In genomic region chr20:64049887-64050260, GRCh38 we compare ENCODE assay signal across 9 cellular contexts. TPM values are rescaled to one million over a fixed set of nuclear protein-coding genes. Genes with fewer than 3 reads are reported as not detected.
A peak's percentile ranks its signal among the peaks of the same experiment; 100 is the strongest.
DNase-seq lines count a peak whose midpoint lies in the region; ATAC-seq and TF ChIP-seq lines count a peak whose summit lies in the region.
"Had no signal": no experiment of that assay in that cellular context is flagged by ENCODE, and none has a peak within 500 bp of the region (broad histone marks: within the 10 kb centered on the region; RNA-seq: fewer than 3 reads in every experiment).

No MANE protein-coding gene starts in this region.

- H3K9me3 ChIP-seq in SJSA1 (replicated peaks): no peaks in the 10 kb centered on the region

- no peaks in the 10 kb centered on the region for H3K36me3 Mint-ChIP-seq in GM23338 (ENCODE audit: low read depth)
- H3K36me3 Mint-ChIP-seq: immature natural killer cell had no signal

- intact Hi-C loops in left ventricle myocardium superior (cut with micrococcal nuclease): no loop called here

- H3K27me3 Mint-ChIP-seq in GM23338 (ENCODE audit: insufficient read depth, low read depth, poor library complexity): peaks cover 67% of the 10 kb centered on the region

- ATAC-seq in GM23338 (no peak; the same call in 2 of the 3 replicates), left ventricle myocardium superior (peak; percentile 18), HG03342 (IDR thresholded peaks at IDR 0.05; ENCODE audit: unreplicated experiment) (no peak)

- H3K4me3 Mint-ChIP-seq in GM23338: peak overlapping the region; percentile 54
- H3K4me3 Mint-ChIP-seq: immature natural killer cell had no signal

- H3F3A ChIP-seq in GM23338 (replicated peaks; ENCODE audit: low read depth): 0 out of 2 replicates have a peak, but pooled peaks cover 6% of the 10 kb centered on the region

- peak overlapping the region; percentile 73; the same call in 1 of the 2 replicates for H3K4me2 ChIP-seq in GM23338

- H3K36me3 ChIP-seq in GM23338 (ENCODE audit: insufficient read depth) (no peaks in the 10 kb centered on the region), SJSA1 (peaks cover 39% of the 10 kb centered on the region)

- POLR2A ChIA-PET in GM10248 (lab: Yijun Ruan, JAX): no interaction called here

- H3K27me3 ChIP-seq in GM23338 (ENCODE audit: insufficient read depth) (peaks cover 56% of the 10 kb centered on the region), SJSA1 (replicated peaks) (no peaks in the 10 kb centered on the region; the same call in 1 of the 2 replicates)

- no peaks in the 10 kb centered on the region for H3K9me2 ChIP-seq in GM23338 (ENCODE audit: insufficient read depth)

- peak overlapping the region; percentile 41 for H3K4me3 ChIP-seq in GM23338
- peak overlapping the region; percentile 61 for H3K4me3 ChIP-seq in SJSA1
- H3K4me3 ChIP-seq in skin epidermis: peak overlapping the region in 4 of 7 experiments; percentile 24 to 52 (median 31)

- no peak overlapping the region for H2AFZ ChIP-seq in GM23338

- DNase-seq in GM23338 (ENCODE audit: low spot score) (no peak), SJSA1 (ENCODE audit: low read depth in 1 of 2, low spot score in 2 of 2) (peak; percentile 98 to 99), left ventricle myocardium superior (no peak), GM10248 (ENCODE audit: extremely low spot score) (no peak)
- DNase-seq in activated CD4-positive, CD25-positive, alpha-beta regulatory T cell (lab: John Stamatoyannopoulos, UW): no peak
- DNase-seq: EL, immature natural killer cell had no signal

- H3K4me1 ChIP-seq in GM23338 (ENCODE audit: insufficient read depth) (peaks cover 19% of the 10 kb centered on the region), SJSA1 (replicated peaks) (peaks cover 74% of the 10 kb centered on the region)

- no peaks in the 10 kb centered on the region for H4K20me1 ChIP-seq in GM23338 (replicated peaks; ENCODE audit: insufficient read depth)

- CTCF ChIA-PET in GM10248 (lab: Yijun Ruan, JAX): interaction anchor here (0.8 to 7.8 kb wide), 3 partner anchors 10 to 69 kb away, joined by 3 to 69 read pairs (median 4); partner anchors contain the start of gene PRPF6

- no peaks in the 10 kb centered on the region for H3K9me3 Mint-ChIP-seq in GM23338
- H3K9me3 Mint-ChIP-seq: immature natural killer cell had no signal

- TF ChIP-seq CTCF in GM23338 (conservative IDR thresholded peaks at IDR 0.05; ENCODE audit: low read depth in 2 of 2): no peak
- no peak for TF ChIP-seq CTCF in GM10248 (IDR thresholded peaks at IDR 0.05; ENCODE audit: control extremely low read depth, extremely low read depth, low read depth, missing control alignments)

- no peak overlapping the region for H3K27ac ChIP-seq in GM23338 (ENCODE audit: low read depth)
- H3K27ac ChIP-seq in SJSA1: peak overlapping the region; percentile 96
- peak overlapping the region in 18 of 21 experiments; percentile 13 to 85 (median 58) for H3K27ac ChIP-seq in skin epidermis

- H3K4me1 Mint-ChIP-seq in GM23338: peaks cover 30% of the 10 kb centered on the region
- H3K4me1 Mint-ChIP-seq: immature natural killer cell had no signal

- H3K27ac Mint-ChIP-seq in GM23338: no peak overlapping the region
- H3K27ac Mint-ChIP-seq: immature natural killer cell had no signal

- no peaks in the 10 kb centered on the region for H3K79me2 ChIP-seq in GM23338 (replicated peaks; ENCODE audit: insufficient read depth)

TF ChIP-seq in GM23338, 12 proteins besides CTCF, POLR2A, EP300 and RAD21:
- TF ChIP-seq EZH2 (IDR thresholded peaks at IDR 0.05; ENCODE audit: low read depth, unreplicated experiment) (peak; percentile 79), JUNB (IDR thresholded peaks at IDR 0.05; ENCODE audit: unreplicated experiment) (no peak), NANOG (IDR thresholded peaks at IDR 0.05; ENCODE audit: borderline replicate concordance) (no peak)
TF ChIP-seq in GM23338: peak in this region for 1.

RNA-seq across cellular contexts. Expression of gene SOX18, which starts 0.4 kb away (rescaled TPM):
- 0.21 TPM in 1 of 2 replicates, not detected in the other for total RNA-seq in GM23338 (2014; rRNA removed; shearing (Covaris generic))
- not detected in 2 replicates for polyA plus RNA-seq in GM23338 (2016; fragmentation: Nextera tagmentation; extraction: Ambion mirVana)
- 61.7 and 70.0 TPM in 2 replicates for total RNA-seq in SJSA1 (2014; rRNA removed; shearing (Covaris generic))
- total RNA-seq in left ventricle myocardium superior: 36.8 TPM
- polyA plus RNA-seq: immature natural killer cell had no signal

RNA-seq across cellular contexts. Expression of gene TCEA2, which starts 13.1 kb away (rescaled TPM):
- total RNA-seq in GM23338 (2014; rRNA removed; shearing (Covaris generic)): 15.0 and 21.0 TPM in 2 replicates
- polyA plus RNA-seq in GM23338 (2016; fragmentation: Nextera tagmentation; extraction: Ambion mirVana): 54.4 and 58.9 TPM in 2 replicates
- total RNA-seq in SJSA1 (2014; rRNA removed; shearing (Covaris generic)): 120 and 139 TPM in 2 replicates
- total RNA-seq in left ventricle myocardium superior: 35.6 TPM

RNA-seq across cellular contexts. Expression of gene C20orf204, which starts 13.9 kb away (rescaled TPM):
- total RNA-seq in GM23338 (2014; rRNA removed; shearing (Covaris generic)): 0.73 and 0.85 TPM in 2 replicates
- 0.68 and 0.82 TPM in 2 replicates for polyA plus RNA-seq in GM23338 (2016; fragmentation: Nextera tagmentation; extraction: Ambion mirVana)
- total RNA-seq in SJSA1 (2014; rRNA removed; shearing (Covaris generic)): 0.24 and 0.94 TPM in 2 replicates
- 0.35 TPM for total RNA-seq in left ventricle myocardium superior
- polyA plus RNA-seq: immature natural killer cell had no signal

RNA-seq across cellular contexts. Expression of gene RGS19, which starts 29.4 kb away (rescaled TPM):
- 15.0 and 19.7 TPM in 2 replicates for total RNA-seq in GM23338 (2014; rRNA removed; shearing (Covaris generic))
- 12.5 and 13.1 TPM in 2 replicates for polyA plus RNA-seq in GM23338 (2016; fragmentation: Nextera tagmentation; extraction: Ambion mirVana)
- total RNA-seq in SJSA1 (2014; rRNA removed; shearing (Covaris generic)): 18.5 and 21.3 TPM in 2 replicates
- 5.4 TPM for total RNA-seq in left ventricle myocardium superior

RNA-seq across cellular contexts. Expression of gene OPRL1, which starts 30.0 kb away (rescaled TPM):
- total RNA-seq in GM23338 (2014; rRNA removed; shearing (Covaris generic)): 0.74 and 1.1 TPM in 2 replicates
- polyA plus RNA-seq in GM23338 (2016; fragmentation: Nextera tagmentation; extraction: Ambion mirVana): 0.24 and 0.27 TPM in 2 replicates
- total RNA-seq in SJSA1 (2014; rRNA removed; shearing (Covaris generic)): 0.09 and 0.16 TPM in 2 replicates
- total RNA-seq in left ventricle myocardium superior: 0.27 TPM

Comparison
In these comparisons a context has a peak if more than half of its experiments do, and no peak if none do; other contexts are left out.
1. DNase-seq: peak in SJSA1 (2 of 2); none in GM23338 (single experiment), left ventricle myocardium superior (single experiment), GM10248 (single experiment) and activated CD4-positive, CD25-positive, alpha-beta regulatory T cell (0 of 4).
2. RNA of gene SOX18, which starts 0.4 kb away (total RNA-seq): 61.7 to 70.0 TPM in SJSA1 and 36.8 TPM in left ventricle myocardium superior (single experiment); 0.21 TPM in GM23338; every median in the first group is over 10 times any median in the second.
3. Peak in every context shown above with its lines, with median percentiles within 50 percentile points of each other: H3K4me3 ChIP-seq.